Comparison of ENCODE assay signal across 8 cellular contexts in genomic region chr2:192500550-192501200, GRCh38.
DNase-seq lines count a peak whose midpoint lies in the region; ATAC-seq and TF ChIP-seq lines count a peak whose summit lies in the region.

No MANE protein-coding gene starts in this region.

- WGBS in heart left ventricle, 4 donors = 52 to 73% (median 64%) methylated on average over 3 of the region's 3 CpGs

- TF ChIP-seq CTCF in colonic mucosa (IDR thresholded peaks at IDR 0.05) (no peak), heart left ventricle (IDR thresholded peaks at IDR 0.05) (no peak)

- H3K4me1 ChIP-seq in colonic mucosa = no peaks in the 10 kb centered on the region
- H3K4me1 ChIP-seq in heart left ventricle = no peaks in the 10 kb centered on the region

- H3K4me3 ChIP-seq in colonic mucosa = no peak overlapping the region
- H3K4me3 ChIP-seq in heart left ventricle = no peak overlapping the region

- ATAC-seq in GM18511 (IDR thresholded peaks at IDR 0.05; ENCODE audit: unreplicated experiment) (peak; percentile 79), HG02623 (IDR thresholded peaks at IDR 0.05; ENCODE audit: unreplicated experiment) (peak; percentile 68), heart left ventricle (no peak)

- peak; percentile 33 for DNase-seq in NCI-H460 (ENCODE audit: extremely low read depth, low read depth)
- peak; percentile 65 for DNase-seq in islet precursor cell
- no peak for DNase-seq in NCI-H1436 (lab: John Stamatoyannopoulos, UW)
- DNase-seq in CD1c-positive myeloid dendritic cell (ENCODE audit: extremely low spot score) = no peak
- DNase-seq in colonic mucosa = no peak
- no peak for DNase-seq in heart left ventricle

- H3K27ac ChIP-seq in colonic mucosa (no peak overlapping the region), heart left ventricle (no peak overlapping the region)

- no peaks in the 10 kb centered on the region for H3K27me3 ChIP-seq in colonic mucosa
- H3K27me3 ChIP-seq in heart left ventricle = no peaks in the 10 kb centered on the region

- no peak overlapping the region for H3K9ac ChIP-seq in colonic mucosa (ENCODE audit: low read depth in 2 of 2, low read length in 2 of 2)

- H3K36me3 ChIP-seq in colonic mucosa = no peaks in the 10 kb centered on the region
- H3K36me3 ChIP-seq in heart left ventricle = no peaks in the 10 kb centered on the region

- H3K9me3 ChIP-seq in colonic mucosa (no peaks in the 10 kb centered on the region), heart left ventricle (no peaks in the 10 kb centered on the region)

- intact Hi-C loops in colonic mucosa (cut with DNase I) = no loop called here
- intact Hi-C loops in heart left ventricle (cut with DNase I) = no loop called here

- TF ChIP-seq POLR2A in heart left ventricle (IDR thresholded peaks at IDR 0.05) = no peak

Comparison
In these comparisons a context has a peak if more than half of its experiments do, and no peak if none do; other contexts are left out.
1. ATAC-seq: peak in GM18511 (single experiment) and HG02623 (single experiment); none in heart left ventricle (0 of 4).
2. DNase-seq: peak in NCI-H460 (single experiment) and islet precursor cell (single experiment); none in NCI-H1436 (single experiment), CD1c-positive myeloid dendritic cell (single experiment), colonic mucosa (single experiment) and heart left ventricle (0 of 5).